In the genomic region with DNA sequence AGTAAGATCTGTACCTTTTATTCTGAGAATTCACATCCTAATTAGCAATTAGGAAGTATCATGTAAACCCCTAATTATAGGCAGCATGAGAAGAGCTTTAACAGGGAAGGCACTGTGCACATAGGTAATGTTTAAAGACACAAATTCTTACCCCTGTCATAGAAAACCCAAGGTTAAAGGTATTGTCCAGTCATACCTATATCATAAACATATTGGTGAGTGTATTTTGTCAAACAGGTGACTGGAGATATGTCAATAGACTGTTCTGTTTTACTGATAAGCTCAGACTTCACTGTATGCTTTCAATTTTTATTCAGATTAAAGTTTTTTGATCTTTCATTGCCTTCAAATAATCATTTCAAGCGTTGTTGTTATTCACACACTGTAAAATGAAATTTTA, we compare ENCODE assay signal across 37 cellular contexts. TPM values are rescaled to one million over a fixed set of nuclear protein-coding genes. Genes with fewer than 3 reads are reported as not detected.
"Had no signal": no experiment of that assay in that cellular context is flagged by ENCODE, and none has a peak within 500 bp of the region (broad histone marks: within the 10 kb centered on the region; RNA-seq: fewer than 3 reads in every experiment).

No MANE protein-coding gene starts in this region.

- H3K4me3 ChIP-seq: adrenal gland, body of pancreas, breast epithelium had no signal

- H3K4me1 ChIP-seq: adrenal gland, breast epithelium had no signal

- H3K9me3 ChIP-seq: adrenal gland, body of pancreas, breast epithelium had no signal

- H3K36me3 ChIP-seq: adrenal gland, brain microvascular endothelial cell, breast epithelium had no signal

- DNase-seq: activated B cell treated with CpG ODN at 0.5 μM for 24 hours; activated CD4-positive, alpha-beta memory T cell treated with anti-CD3 and anti-CD28 coated beads for 36 hours; activated CD4-positive, alpha-beta T cell treated with anti-CD3 and anti-CD28 coated beads for 4 hours; activated CD4-positive, alpha-beta T cell treated with anti-CD3 and anti-CD28 coated beads, Interleukin-2, amount 10 ng/mL, durations not matched to agents 24 days and 14 days; activated CD4-positive, alpha-beta T cell treated with anti-CD3 and anti-CD28 coated beads, Interleukin-2, amount 50 U/mL, for 1 hour; activated CD4-positive, alpha-beta T cell treated with anti-CD3 and anti-CD28 coated beads, Interleukin-2, amount 50 U/mL, for 4 hours; activated CD4-positive, CD25-positive, alpha-beta regulatory T cell treated with anti-CD3 and anti-CD28 coated beads, Interleukin-2, amount 50 U/mL, for 72 hours; activated CD8-positive, alpha-beta memory T cell treated with anti-CD3 and anti-CD28 coated beads, Interleukin-2, amount 50 U/mL, for 4 hours; activated CD8-positive, alpha-beta T cell treated with anti-CD3 and anti-CD28 coated beads for 36 hours; activated effector memory CD4-positive, alpha-beta T cell treated with anti-CD3 and anti-CD28 coated beads, Interleukin-2, amount 50 U/mL, for 16 hours; activated gamma-delta T cell treated with Interleukin-2 at 50 U/mL for 16 hours; activated naive CD4-positive, alpha-beta T cell; activated naive CD4-positive, alpha-beta T cell treated with anti-CD3 and anti-CD28 coated beads for 36 hours; activated naive CD4-positive, alpha-beta T cell treated with anti-CD3 and anti-CD28 coated beads, Interleukin-2, amount 50 U/mL, for 16 hours; activated naive CD8-positive, alpha-beta T cell treated with anti-CD3 and anti-CD28 coated beads for 36 hours; activated T-cell treated with anti-CD3 and anti-CD28 coated beads for 4 hours; activated T-cell treated with anti-CD3 and anti-CD28 coated beads, Interleukin-2, amount 50 U/mL, for 1 hour; activated T-cell treated with anti-CD3 and anti-CD28 coated beads, Interleukin-2, amount 50 U/mL, for 4 hours; activated T-cell treated with anti-CD3 and anti-CD28 coated beads, Interleukin-2, amount 50 U/mL, for 72 hours; adrenal gland; amniotic stem cell; aorta; body of pancreas; brain microvascular endothelial cell; central memory CD4-positive, alpha-beta T cell; SW 1271; T-helper 1 cell; T-helper 2 cell; T-helper 9 cell had no signal

- H3K27ac ChIP-seq: adrenal gland, body of pancreas, brain microvascular endothelial cell, breast epithelium, VCaP had no signal

- ATAC-seq: activated CD8-positive, alpha-beta T cell treated with anti-CD3 and anti-CD28 coated beads for 36 hours; activated naive CD4-positive, alpha-beta T cell treated with anti-CD3 and anti-CD28 coated beads, Interleukin-2, amount 50 U/mL, for 72 hours; activated T-cell treated with anti-CD3 and anti-CD28 coated beads, Interleukin-2, amount 50 U/mL, for 4 hours; activated T-cell treated with anti-CD3 and anti-CD28 coated beads, Interleukin-2, amount 50 U/mL, for 72 hours; activated T-helper 17 cell treated with anti-CD3 and anti-CD28 coated beads, Interleukin-2, amount 50 U/mL, for 72 hours; body of pancreas had no signal

- FAIRE-seq: TTC549 had no signal

RNA-seq across cellular contexts. Expression of gene LGSN, which starts 43.8 kb away (rescaled TPM):
- total RNA-seq: activated CD4-positive, alpha-beta T cell treated with anti-CD3 and anti-CD28 coated beads, Interleukin-2, amount 10 ng/mL, durations not matched to agents 24 days and 14 days; activated CD8-positive, alpha-beta memory T cell treated with anti-CD3 and anti-CD28 coated beads for 36 hours; activated CD8-positive, alpha-beta T cell treated with anti-CD3 and anti-CD28 coated beads for 36 hours; activated naive CD4-positive, alpha-beta T cell treated with anti-CD3 and anti-CD28 coated beads for 36 hours; activated naive CD4-positive, alpha-beta T cell treated with anti-CD3 and anti-CD28 coated beads, Interleukin-2, amount 50 U/mL, for 72 hours; activated naive CD8-positive, alpha-beta T cell treated with anti-CD3 and anti-CD28 coated beads for 36 hours; activated T-cell treated with anti-CD3 and anti-CD28 coated beads, Interleukin-2, amount 50 U/mL, for 4 hours; activated T-helper 1 cell treated with anti-CD3 and anti-CD28 coated beads, Interleukin-12 subunit alpha, Interleukin-12 subunit beta, Interleukin-2, Interleukin-4 antibody, amounts not matched to agents 30 ng/mL and 10 ng/mL and 1 ng/mL, durations not matched to agents 14 hours and 24 hours and 36 hours; aorta; breast epithelium; cardiac septum had no signal
- polyA plus RNA-seq: aorta had no signal
